8 cellular contexts compared by ENCODE assay signal in the genomic region with DNA sequence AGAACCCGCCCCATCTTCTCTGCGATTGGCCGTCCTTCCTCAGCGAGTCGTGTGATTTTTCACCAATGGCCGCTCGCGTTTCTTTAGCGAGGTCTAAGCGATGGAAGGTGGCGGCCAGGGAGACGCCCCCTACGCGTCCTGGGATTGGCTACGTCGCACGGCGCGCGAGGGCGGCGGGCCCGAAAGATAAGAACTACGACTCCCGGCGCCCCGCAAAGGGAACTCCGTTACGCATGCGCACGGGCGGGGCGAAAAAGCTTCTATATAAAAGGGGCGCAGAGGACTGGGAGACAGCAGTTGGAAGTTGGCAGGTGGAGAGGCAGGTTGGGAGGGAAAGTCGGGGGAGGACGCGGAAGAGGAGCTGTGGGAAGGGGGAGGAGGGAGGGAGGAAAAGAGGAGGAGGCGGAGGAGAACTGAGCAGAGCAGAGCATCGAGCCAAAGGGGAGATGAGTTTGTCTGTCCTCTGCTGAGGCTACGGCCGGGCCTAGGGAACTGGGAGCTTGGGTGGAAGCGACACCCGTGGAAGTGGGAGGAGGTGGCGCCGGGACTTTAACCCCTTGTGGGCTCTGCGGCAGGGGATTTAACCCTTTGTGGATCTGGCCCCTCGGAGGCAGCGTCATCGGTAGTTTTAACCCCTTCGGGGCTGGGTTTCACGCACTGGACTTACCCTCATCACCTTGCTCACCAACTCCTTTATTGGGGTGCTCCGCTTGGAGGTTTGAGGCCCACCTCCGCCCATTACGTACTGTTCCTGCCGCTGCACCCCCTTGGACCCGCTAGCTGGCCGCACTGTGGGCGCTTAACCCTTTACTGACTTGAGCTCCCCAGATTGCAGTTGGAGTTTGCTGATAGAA. TPM values are rescaled to one million over a fixed set of nuclear protein-coding genes. Genes with fewer than 3 reads are reported as not detected.
A peak's percentile ranks its signal among the peaks of the same experiment; 100 is the strongest.
DNase-seq lines count a peak whose midpoint lies in the region; ATAC-seq and TF ChIP-seq lines count a peak whose summit lies in the region.

A gene with protein sequence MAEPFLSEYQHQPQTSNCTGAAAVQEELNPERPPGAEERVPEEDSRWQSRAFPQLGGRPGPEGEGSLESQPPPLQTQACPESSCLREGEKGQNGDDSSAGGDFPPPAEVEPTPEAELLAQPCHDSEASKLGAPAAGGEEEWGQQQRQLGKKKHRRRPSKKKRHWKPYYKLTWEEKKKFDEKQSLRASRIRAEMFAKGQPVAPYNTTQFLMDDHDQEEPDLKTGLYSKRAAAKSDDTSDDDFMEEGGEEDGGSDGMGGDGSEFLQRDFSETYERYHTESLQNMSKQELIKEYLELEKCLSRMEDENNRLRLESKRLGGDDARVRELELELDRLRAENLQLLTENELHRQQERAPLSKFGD (plus strand): TSS at position 293 of the 854 bp plus-strand sequence. CDS start 716 bp downstream, outside the sequence.

- peak within 1 kb of the TSS; percentile 94 for H3K4me3 Mint-ChIP-seq in neural progenitor cell

- H3K4me1 Mint-ChIP-seq in neural progenitor cell, result peaks cover 48% of the 10 kb centered on the region

- in situ Hi-C loops in SK-MEL-5 (cut with HindIII; ENCODE audit: low pct_unique_long_range_greater_than_20kb, low sequenced_read_pairs), result no loop called here

- H3K27me3 ChIP-seq in foreskin keratinocyte (no peaks in the 10 kb centered on the region), neural progenitor cell (peaks cover 7% of the 10 kb centered on the region)

- H3K27me3 Mint-ChIP-seq in neural progenitor cell (ENCODE audit: insufficient read depth, low read depth), result peaks cover 5% of the 10 kb centered on the region

- CTCF ChIA-PET in HEK293T (lab: Yijun Ruan, JAX), result interaction anchor here (0.6 to 6.1 kb wide), 9 partner anchors 11 to 193 kb away, joined by 3 to 106 read pairs (median 8); a partner anchor contains a TSS

- ATAC-seq in foreskin keratinocyte, result peak; percentile 81

- H3K4me1 ChIP-seq in foreskin keratinocyte (peaks cover 4% of the 10 kb centered on the region), neural progenitor cell (peaks cover 37% of the 10 kb centered on the region)

- H3K4me3 ChIP-seq in neural progenitor cell, result peak within 1 kb of the TSS; percentile 85

- H3K79me2 ChIP-seq in neural progenitor cell (ENCODE audit: low read depth), result peaks cover 48% of the 10 kb centered on the region

- peaks cover 65% of the 10 kb centered on the region for H3F3A ChIP-seq in neural progenitor cell (ENCODE audit: low read depth)

- no peaks in the 10 kb centered on the region for H3K9me3 Mint-ChIP-seq in neural progenitor cell

- peaks cover 31% of the 10 kb centered on the region for H4K20me1 ChIP-seq in neural progenitor cell (ENCODE audit: low read depth)

- POLR2A ChIA-PET in HEK293T (lab: Yijun Ruan, JAX), result interaction anchor here (0.5 to 8.6 kb wide), 39 partner anchors 9 to 443 kb away, joined by 3 to 345 read pairs (median 4); a partner anchor contains a TSS

- no peaks in the 10 kb centered on the region for H3K9me3 ChIP-seq in neural progenitor cell (ENCODE audit: low read depth)

- H3K36me3 ChIP-seq in neural progenitor cell, result no peaks in the 10 kb centered on the region

- TF ChIP-seq CTCF in foreskin keratinocyte (conservative IDR thresholded peaks at IDR 0.05) (no peak), neural progenitor cell (IDR thresholded peaks at IDR 0.05) (no peak)

- H3K27ac ChIP-seq in foreskin keratinocyte, result peak within 1 kb of the TSS; percentile 100
- peak within 1 kb of the TSS; percentile 96 for H3K27ac ChIP-seq in neural progenitor cell

- peak within 1 kb of the TSS; percentile 81 for H3K4me2 ChIP-seq in neural progenitor cell

- H3K9ac ChIP-seq in neural progenitor cell, result peak within 1 kb of the TSS; percentile 92

- H3K27ac Mint-ChIP-seq in neural progenitor cell, result peak within 1 kb of the TSS; percentile 100

- DNase-seq in GDM1 (lab: John Stamatoyannopoulos, UW) (peak; percentile 99), HEK293T (ENCODE audit: extremely low spot score) (peak; percentile 95), MV-4-11 (lab: John Stamatoyannopoulos, UW) (peak; percentile 99), SK-MEL-5 (ENCODE audit: low read depth, low spot score) (peak; percentile 99), foreskin keratinocyte (peak; percentile 98 to 99), neural progenitor cell (ENCODE audit: low spot score) (peak; percentile 100), stromal cell of bone marrow (ENCODE audit: low read depth) (peak; percentile 99)
- DNase-seq in activated naive CD4-positive, alpha-beta T cell treated with Interleukin-2 at 50 U/mL for 16 hours, result peak; percentile 99

- H3K36me3 Mint-ChIP-seq in neural progenitor cell, result no peaks in the 10 kb centered on the region

- H2AFZ ChIP-seq in neural progenitor cell (replicated peaks), result peak within 1 kb of the TSS; percentile 2

TF ChIP-seq in HEK293T, 16 proteins besides CTCF, POLR2A, EP300 and RAD21:
- no peak for TF ChIP-seq FOXA1 (IDR thresholded peaks at IDR 0.05)
- no peak for TF ChIP-seq ARNT (IDR thresholded peaks at IDR 0.05)
- no peak for TF ChIP-seq LEF1 (IDR thresholded peaks at IDR 0.05; ENCODE audit: borderline replicate concordance)
- no peak; the same call in 1 of the 2 replicates for TF ChIP-seq BHLHE40 (IDR thresholded peaks at IDR 0.05; ENCODE audit: borderline replicate concordance)
- no peak for TF ChIP-seq HDGF (IDR thresholded peaks at IDR 0.05; ENCODE audit: borderline replicate concordance)
- TF ChIP-seq NFRKB (IDR thresholded peaks at IDR 0.05), result peak; percentile 97
- TF ChIP-seq L3MBTL2 (conservative IDR thresholded peaks at IDR 0.05), result peak; percentile 55; the same call in 1 of the 2 replicates
- TF ChIP-seq FOXM1 (IDR thresholded peaks at IDR 0.05; ENCODE audit: borderline replicate concordance), result no peak
- peak; percentile 100 for TF ChIP-seq ELF4 (IDR thresholded peaks at IDR 0.05)
- TF ChIP-seq SUZ12 (IDR thresholded peaks at IDR 0.05), result no peak
- peak; percentile 98 for TF ChIP-seq TARDBP (IDR thresholded peaks at IDR 0.05)
- TF ChIP-seq CTBP1 (IDR thresholded peaks at IDR 0.05; ENCODE audit: borderline replicate concordance), result peak; percentile 31; the same call in 1 of the 2 replicates
- no peak for TF ChIP-seq ZNF384 (IDR thresholded peaks at IDR 0.05)
- no peak for TF ChIP-seq FOXK2 (IDR thresholded peaks at IDR 0.05)
- TF ChIP-seq, protein P1, sequence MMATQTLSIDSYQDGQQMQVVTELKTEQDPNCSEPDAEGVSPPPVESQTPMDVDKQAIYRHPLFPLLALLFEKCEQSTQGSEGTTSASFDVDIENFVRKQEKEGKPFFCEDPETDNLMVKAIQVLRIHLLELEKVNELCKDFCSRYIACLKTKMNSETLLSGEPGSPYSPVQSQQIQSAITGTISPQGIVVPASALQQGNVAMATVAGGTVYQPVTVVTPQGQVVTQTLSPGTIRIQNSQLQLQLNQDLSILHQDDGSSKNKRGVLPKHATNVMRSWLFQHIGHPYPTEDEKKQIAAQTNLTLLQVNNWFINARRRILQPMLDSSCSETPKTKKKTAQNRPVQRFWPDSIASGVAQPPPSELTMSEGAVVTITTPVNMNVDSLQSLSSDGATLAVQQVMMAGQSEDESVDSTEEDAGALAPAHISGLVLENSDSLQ (IDR thresholded peaks at IDR 0.05), result peak; percentile 74
- no peak for TF ChIP-seq SP1 (IDR thresholded peaks at IDR 0.05)

RNA-seq across cellular contexts. Expression of the gene that starts here (rescaled TPM):
- total RNA-seq in SK-MEL-5 (2014; rRNA removed; shearing (Covaris generic)), result 10.6 and 14.4 TPM in 2 replicates
- 31.6 and 32.3 TPM in 2 replicates for polyA plus RNA-seq in SK-MEL-5 (2015; cell fraction: cytosol; rRNA removed)
- 24.4 and 38.3 TPM in 2 replicates for polyA plus RNA-seq in SK-MEL-5 (2015; cell fraction: nucleus; rRNA removed)
- total RNA-seq in foreskin keratinocyte, result 23.0 and 25.6 TPM in 2 replicates
- 26.7 and 27.9 TPM in 2 replicates for polyA plus RNA-seq in foreskin keratinocyte
- 10.2 and 14.3 TPM in 2 replicates for total RNA-seq in neural progenitor cell (ENCODE audit: low replicate concordance)

Comparison
In these comparisons a context has a peak if more than half of its experiments do, and no peak if none do; other contexts are left out.
1. Peak in every context shown above with its lines: DNase-seq, ATAC-seq, H3K4me3 ChIP-seq and H3K27ac ChIP-seq.